In the genomic region with DNA sequence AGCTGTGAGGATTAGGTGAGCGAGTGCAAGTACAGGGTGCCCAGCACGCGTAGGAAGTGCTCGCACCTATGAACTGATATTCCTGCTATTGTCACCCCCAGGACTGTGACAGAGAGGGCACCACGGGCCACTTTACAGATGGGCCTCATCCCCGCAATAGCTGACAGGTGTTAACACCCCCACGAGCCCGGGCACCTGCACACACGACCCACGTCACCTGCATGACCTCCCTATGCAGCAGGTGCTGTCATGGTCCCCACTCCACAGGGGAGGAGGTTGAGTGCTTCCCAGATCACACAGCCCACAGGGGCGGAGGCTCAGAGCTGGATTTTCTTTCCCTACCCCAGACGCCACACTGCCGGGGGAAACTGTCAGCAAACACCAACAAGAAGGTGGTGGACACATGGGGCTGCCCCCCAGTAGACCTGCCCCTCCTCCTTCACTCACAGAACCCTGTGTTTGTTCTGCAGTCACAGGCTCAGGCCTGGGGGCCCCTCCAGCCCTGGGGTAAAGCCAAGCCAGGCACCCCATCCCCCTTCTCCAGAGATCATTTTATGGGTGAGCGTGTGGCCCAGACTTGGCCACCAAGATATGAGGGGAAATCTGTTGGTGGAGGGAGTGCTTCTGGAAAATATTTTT, we compare ENCODE assay signal across 17 cellular contexts.
DNase-seq lines count a peak whose midpoint lies in the region; FAIRE-seq and TF ChIP-seq lines count a peak whose summit lies in the region.
"Had no signal": no experiment of that assay in that cellular context is flagged by ENCODE, and none has a peak within 500 bp of the region (broad histone marks: within the 10 kb centered on the region; RNA-seq: fewer than 3 reads in every experiment).

No MANE protein-coding gene starts in this region.

- H3K4me1 Mint-ChIP-seq in chondrocyte (ENCODE audit: low read depth) = no peaks in the 10 kb centered on the region
- H3K4me1 Mint-ChIP-seq: CD14-positive monocyte; CD4-positive, alpha-beta memory T cell had no signal

- POLR2A ChIA-PET in A673 (lab: Charles Lee; ENCODE audit: low non-redundant PET) = no interaction called here

- peaks cover 78% of the 10 kb centered on the region for H3K4me1 ChIP-seq in A673 (ENCODE audit: insufficient read depth, low read length, poor library complexity, severe bottlenecking)
- H3K4me1 ChIP-seq: A549 had no signal

- no peaks in the 10 kb centered on the region for H3K36me3 Mint-ChIP-seq in chondrocyte (ENCODE audit: low read depth)
- H3K36me3 Mint-ChIP-seq: CD14-positive monocyte had no signal

- no peaks in the 10 kb centered on the region for H3K27me3 ChIP-seq in A673 (replicated peaks; ENCODE audit: insufficient read depth, low read depth, low read length, poor library complexity)
- H3K27me3 ChIP-seq: BLaER1 had no signal

- no peaks in the 10 kb centered on the region for H3K36me3 ChIP-seq in A673 (ENCODE audit: insufficient read depth, low read length, poor library complexity, severe bottlenecking)
- H3K36me3 ChIP-seq: BLaER1 had no signal

- no peak overlapping the region for H3K4me3 ChIP-seq in A673 (ENCODE audit: low read depth, low read length, poor library complexity, severe bottlenecking)
- H3K4me3 ChIP-seq: A549, BLaER1 had no signal

- TSS peak; percentile 97 for BruUV-seq in A673 (replicated peaks; lab: Mats Ljungman, UMichigan)

- no peaks in the 10 kb centered on the region for H3K9me3 ChIP-seq in A673 (ENCODE audit: low read depth, low read length, poor library complexity, severe bottlenecking)
- H3K9me3 ChIP-seq: A549, BLaER1 had no signal

- no peak for FAIRE-seq in GM19239 (lab: Jason Lieb, UNC)
- FAIRE-seq: A549, H1 had no signal

- DNase-seq in NCI-H1417 (lab: John Stamatoyannopoulos, UW) (peak in 2 of 3 experiments; percentile 7 to 8), NCI-H1417 treated with DMSO at 0.1 percent for 48 hours (lab: John Stamatoyannopoulos, UW) (no peak), A673 (ENCODE audit: low spot score) (no peak), chondrocyte (ENCODE audit: low spot score) (peak; percentile 68), posterior vena cava (ENCODE audit: low spot score) (peak; percentile 40), GM19239 (ENCODE audit: insufficient read length, low spot score) (no peak), DMS 273 treated with DMSO at 0.1 percent for 48 hours (lab: John Stamatoyannopoulos, UW) (no peak), LoVo (ENCODE audit: low spot score) (no peak)
- DNase-seq: CD4-positive, alpha-beta memory T cell; DMS79 treated with DMSO at 0.1 percent for 48 hours; GF-D8; H9 had no signal

- H3K27ac ChIP-seq in A673 (ENCODE audit: low read depth, low read length, poor library complexity, severe bottlenecking) = peak overlapping the region; percentile 100
- H3K27ac ChIP-seq: 22Rv1, A549, BLaER1 had no signal

- CTCF ChIA-PET in A673 (lab: Charles Lee) = no interaction called here

- H3K9me3 Mint-ChIP-seq in chondrocyte (ENCODE audit: low read depth) = peaks cover 4% of the 10 kb centered on the region
- H3K9me3 Mint-ChIP-seq: H9 had no signal

- H3K27me3 Mint-ChIP-seq in chondrocyte (ENCODE audit: low read depth) = peaks cover 12% of the 10 kb centered on the region

- TF ChIP-seq CTCF in A673 (conservative IDR thresholded peaks at IDR 0.05; ENCODE audit: low read depth, low read length) (no peak), chondrocyte (IDR thresholded peaks at IDR 0.05) (no peak)

- peak overlapping the region; percentile 15 for H3K27ac Mint-ChIP-seq in chondrocyte (ENCODE audit: unreplicated experiment)
- H3K27ac Mint-ChIP-seq: CD14-positive monocyte; CD4-positive, alpha-beta memory T cell had no signal

- intact Hi-C loops in A673 (cut with micrococcal nuclease; ENCODE audit: unreplicated experiment) (loop anchor here (2.0 to 10.0 kb wide), 6 partner anchors 87 to 1267 kb away; no protein-coding TSS in a partner anchor), posterior vena cava (cut with DNase I) (loop anchor here in 1 of 2 donors (10.0 kb wide), 1 partner anchor 353 kb away; no protein-coding TSS in a partner anchor)

- H3K4me3 Mint-ChIP-seq in chondrocyte (ENCODE audit: unreplicated experiment) = no peak overlapping the region
- H3K4me3 Mint-ChIP-seq: CD14-positive monocyte; CD4-positive, alpha-beta memory T cell; H9 had no signal

Comparison
In these comparisons a context has a peak if more than half of its experiments do, and no peak if none do; other contexts are left out.
1. DNase-seq: peak in NCI-H1417 (2 of 3), chondrocyte (single experiment) and posterior vena cava (single experiment); none in NCI-H1417 treated with DMSO at 0.1 percent for 48 hours (single experiment), A673 (single experiment), GM19239 (single experiment), DMS 273 treated with DMSO at 0.1 percent for 48 hours (single experiment) and LoVo (single experiment).